In genomic region chr10:26621243-26621888, GRCh38 we compare ENCODE assay signal across 17 cellular contexts.
DNase-seq lines count a peak whose midpoint lies in the region; ATAC-seq and TF ChIP-seq lines count a peak whose summit lies in the region.
"Had no signal": no experiment of that assay in that cellular context is flagged by ENCODE, and none has a peak within 500 bp of the region (broad histone marks: within the 10 kb centered on the region; RNA-seq: fewer than 3 reads in every experiment).

No MANE protein-coding gene starts in this region.

- H3K36me3 ChIP-seq in iPS-15b (ENCODE audit: control insufficient read depth, insufficient read depth, low read length) (no peaks in the 10 kb centered on the region), suprapubic skin (no peaks in the 10 kb centered on the region), testis (ENCODE audit: low read depth, missing control alignments) (no peaks in the 10 kb centered on the region)
- H3K36me3 ChIP-seq: right atrium auricular region had no signal

- H3K4me1 ChIP-seq in iPS-15b (ENCODE audit: control insufficient read depth, insufficient read depth, low read length) (no peaks in the 10 kb centered on the region), suprapubic skin (peaks cover 4% of the 10 kb centered on the region), testis (no peaks in the 10 kb centered on the region)
- H3K4me1 ChIP-seq: right atrium auricular region had no signal

- peaks cover 19% of the 10 kb centered on the region for H3K27me3 Mint-ChIP-seq in WTC11 (ENCODE audit: low read depth)

- peak overlapping the region; percentile 21 for H3K27ac ChIP-seq in suprapubic skin
- H3K27ac ChIP-seq in testis: no peak overlapping the region
- H3K27ac ChIP-seq: PC-9, right atrium auricular region had no signal

- CTCF ChIA-PET in WTC11 (lab: Charles Lee): interaction anchor here (0.6 to 1.4 kb wide), 2 partner anchors 15 to 48 kb away, joined by 3 to 4 read pairs; no protein-coding TSS in a partner anchor

- H3K9me3 Mint-ChIP-seq in WTC11: no peaks in the 10 kb centered on the region
- H3K9me3 Mint-ChIP-seq: effector memory CD8-positive, alpha-beta T cell; stimulated activated naive B cell treated with anti-CD40 and anti-IgM and Interleukin-4, amounts not matched to agents 10 μg/mL and 1 μg/mL and 100 μg/mL, for 72 hours had no signal

- no peak overlapping the region for H3K27ac Mint-ChIP-seq in WTC11
- H3K27ac Mint-ChIP-seq: activated CD8-positive, alpha-beta memory T cell treated with anti-CD3 and anti-CD28 coated beads, Interleukin-2, amount 10 ng/mL, durations not matched to agents 7 days and 5 days; effector memory CD8-positive, alpha-beta T cell; stimulated activated naive B cell treated with anti-CD40 and anti-IgM and Interleukin-4, amounts not matched to agents 10 μg/mL and 1 μg/mL and 100 μg/mL, for 72 hours had no signal

- intact Hi-C loops in testis (cut with DNase I; ENCODE audit: low total_unique reads): no loop called here

- TF ChIP-seq EP300 in suprapubic skin (IDR thresholded peaks at IDR 0.05): no peak

- H3K4me3 ChIP-seq in iPS-15b (ENCODE audit: low read depth, low read length) (peak overlapping the region; percentile 70), suprapubic skin (peak overlapping the region; percentile 52), testis (peak overlapping the region in 1 of 2 donors; percentile 50)
- H3K4me3 ChIP-seq: PC-9 had no signal

- H3K27me3 ChIP-seq in iPS-15b (ENCODE audit: control insufficient read depth, insufficient read depth, low read length) (peaks cover 12% of the 10 kb centered on the region), suprapubic skin (peaks cover 3% of the 10 kb centered on the region), testis (no peaks in the 10 kb centered on the region)
- H3K27me3 ChIP-seq: right atrium auricular region had no signal

- POLR2A ChIA-PET in WTC11 (lab: Charles Lee): no interaction called here

- no peaks in the 10 kb centered on the region for H3K36me3 Mint-ChIP-seq in WTC11
- H3K36me3 Mint-ChIP-seq: activated CD8-positive, alpha-beta memory T cell treated with anti-CD3 and anti-CD28 coated beads, Interleukin-2, amount 10 ng/mL, durations not matched to agents 7 days and 5 days; stimulated activated naive B cell treated with anti-CD40 and anti-IgM and Interleukin-4, amounts not matched to agents 10 μg/mL and 1 μg/mL and 100 μg/mL, for 72 hours had no signal

- DNase-seq in WTC11 (ENCODE audit: low spot score): no peak
- no peak for DNase-seq in suprapubic skin (ENCODE audit: low spot score in 2 of 2)
- no peak for DNase-seq in testis
- DNase-seq in superior temporal gyrus (ENCODE audit: extremely low spot score): no peak
- DNase-seq: activated CD8-positive, alpha-beta memory T cell treated with anti-CD3 and anti-CD28 coated beads, Interleukin-2, amount 10 ng/mL, durations not matched to agents 7 days and 5 days; activated effector memory CD4-positive, alpha-beta T cell treated with anti-CD3 and anti-CD28 coated beads, Interleukin-2, amount 50 U/mL, for 16 hours; DMS 273 treated with DMSO at 0.1 percent for 48 hours; effector memory CD8-positive, alpha-beta T cell; Karpas-422; kidney glomerular epithelial cell; PC-9; SK-N-SH had no signal

- no peak for TF ChIP-seq POLR2A in suprapubic skin (IDR thresholded peaks at IDR 0.05)
- TF ChIP-seq POLR2A in testis (IDR thresholded peaks at IDR 0.05): no peak

- WGBS in suprapubic skin: 52% methylated on average over 7 of the region's 7 CpGs
- WGBS in testis, 2 donors: 60 to 66% methylated on average over 7 of the region's 7 CpGs

- ATAC-seq in GM19351 (IDR thresholded peaks at IDR 0.05; ENCODE audit: unreplicated experiment) (peak; percentile 5), WTC11 (no peak), GM19324 (IDR thresholded peaks at IDR 0.05; ENCODE audit: low FRiP score, unreplicated experiment) (no peak)

- peak overlapping the region; percentile 66 for H3K4me3 Mint-ChIP-seq in WTC11
- H3K4me3 Mint-ChIP-seq: activated CD8-positive, alpha-beta memory T cell treated with anti-CD3 and anti-CD28 coated beads, Interleukin-2, amount 10 ng/mL, durations not matched to agents 7 days and 5 days had no signal

- no peak overlapping the region for H3K9ac ChIP-seq in iPS-15b (ENCODE audit: low read depth, low read length)
- H3K9ac ChIP-seq: SK-N-SH had no signal

- H3K4me1 Mint-ChIP-seq in WTC11: no peaks in the 10 kb centered on the region

- TF ChIP-seq CTCF in WTC11 (IDR thresholded peaks at IDR 0.05): no peak
- no peak for TF ChIP-seq CTCF in suprapubic skin (IDR thresholded peaks at IDR 0.05)
- no peak for TF ChIP-seq CTCF in testis (IDR thresholded peaks at IDR 0.05)

- H3K9me3 ChIP-seq in iPS-15b (ENCODE audit: control insufficient read depth, insufficient read depth, low read length) (no peaks in the 10 kb centered on the region), suprapubic skin (no peaks in the 10 kb centered on the region), testis (no peaks in the 10 kb centered on the region)
- H3K9me3 ChIP-seq: right atrium auricular region, SK-N-SH had no signal

TF ChIP-seq in WTC11, 78 proteins besides CTCF, POLR2A, EP300 and RAD21 (continues in another document):
- TF ChIP-seq GABPB1 (CRISPR knock-in tag; IDR thresholded peaks at IDR 0.05) (no peak), NFYB (CRISPR knock-in tag; conservative IDR thresholded peaks at IDR 0.05; ENCODE audit: low read depth) (no peak), ZNF425 (CRISPR knock-in tag; conservative IDR thresholded peaks at IDR 0.05) (no peak), ZBTB43 (CRISPR knock-in tag; IDR thresholded peaks at IDR 0.05) (no peak), EMX1 (CRISPR knock-in tag; IDR thresholded peaks at IDR 0.05) (no peak), SMAD4 (CRISPR knock-in tag; IDR thresholded peaks at IDR 0.05) (no peak), PRDM15 (CRISPR knock-in tag; IDR thresholded peaks at IDR 0.05) (no peak)
